Comparison of ENCODE assay signal across 13 cellular contexts in the genomic region with DNA sequence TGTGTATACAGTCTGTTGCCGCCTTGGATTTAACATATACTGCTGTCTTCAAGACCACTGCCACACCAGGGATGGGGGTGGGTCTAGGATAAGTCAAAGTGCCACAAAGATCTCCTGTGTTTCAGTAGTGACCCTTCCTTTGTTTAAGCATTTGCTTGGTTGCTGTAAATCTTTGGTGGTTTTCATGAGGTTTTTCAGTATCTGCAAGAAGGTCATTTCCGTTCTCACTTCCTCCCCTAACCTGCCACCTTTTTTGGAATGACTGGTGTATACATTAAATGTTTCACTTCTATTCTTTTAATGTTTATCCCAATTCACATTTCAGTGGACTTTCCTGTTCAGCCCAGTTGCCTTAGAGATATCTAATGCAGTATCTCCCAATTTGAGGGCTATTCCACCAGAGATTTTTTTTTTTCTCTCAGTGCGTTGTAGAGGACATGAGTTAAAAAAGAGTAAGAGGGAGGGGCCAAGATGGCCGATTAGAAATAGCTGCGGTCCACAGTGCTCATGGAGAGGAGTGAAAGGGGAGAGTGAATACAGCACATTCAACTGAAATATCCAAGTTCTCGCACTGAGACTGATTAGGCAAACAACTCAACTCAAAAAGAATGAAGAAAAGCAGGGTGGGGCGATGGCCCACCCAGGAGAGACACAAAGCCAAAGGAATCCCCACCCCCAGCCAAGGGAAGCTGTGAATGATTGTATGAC. TPM values are rescaled to one million over a fixed set of nuclear protein-coding genes. Genes with fewer than 3 reads are reported as not detected.
DNase-seq lines count a peak whose midpoint lies in the region; ATAC-seq and TF ChIP-seq lines count a peak whose summit lies in the region.
"Had no signal": no experiment of that assay in that cellular context is flagged by ENCODE, and none has a peak within 500 bp of the region (broad histone marks: within the 10 kb centered on the region; RNA-seq: fewer than 3 reads in every experiment).

No MANE protein-coding gene starts in this region.

- H3K9me3 ChIP-seq in upper lobe of right lung: no peaks in the 10 kb centered on the region

- peaks cover 42% of the 10 kb centered on the region for H3K36me3 ChIP-seq in upper lobe of right lung

- TF ChIP-seq CTCF in GM10248 (IDR thresholded peaks at IDR 0.05; ENCODE audit: control extremely low read depth, extremely low read depth, low read depth, missing control alignments) (no peak), omental fat pad (IDR thresholded peaks at IDR 0.05) (no peak), upper lobe of right lung (IDR thresholded peaks at IDR 0.05) (no peak)

- POLR2A ChIA-PET in GM10248 (lab: Yijun Ruan, JAX): no interaction called here

- H3K4me1 ChIP-seq in upper lobe of right lung: peaks cover 3% of the 10 kb centered on the region

- CTCF ChIA-PET in GM10248 (lab: Yijun Ruan, JAX): interaction anchor here (1.8 kb wide), 1 partner anchor 15 kb away, joined by 4 read pairs; no protein-coding TSS in a partner anchor

- H3K27me3 ChIP-seq in upper lobe of right lung: no peaks in the 10 kb centered on the region
- H3K27me3 ChIP-seq: BLaER1 treated with 17β-estradiol and CSF1 and Interleukin-3, amounts not matched to agents 10 nM and 100 nM had no signal

- no peak overlapping the region for H3K4me3 ChIP-seq in upper lobe of right lung
- H3K4me3 ChIP-seq: skin epidermis had no signal

- H3K27ac ChIP-seq in upper lobe of right lung: no peak overlapping the region
- H3K27ac ChIP-seq: BLaER1 treated with 17β-estradiol and CSF1 and Interleukin-3, amounts not matched to agents 10 nM and 100 nM; skin epidermis had no signal

- DNase-seq in GM10248 (ENCODE audit: extremely low spot score): peak; percentile 18
- DNase-seq in GM19238 (ENCODE audit: insufficient read length, low spot score): peak; percentile 7
- DNase-seq in MV-4-11 (lab: John Stamatoyannopoulos, UW): peak; percentile 15
- DNase-seq in omental fat pad (ENCODE audit: low spot score): no peak
- no peak for DNase-seq in upper lobe of right lung
- DNase-seq in nucleus accumbens (lab: John Stamatoyannopoulos, UW): no peak
- DNase-seq in ecto neural progenitor cell (ENCODE audit: low spot score): no peak
- DNase-seq: activated CD4-positive, alpha-beta T cell treated with anti-CD3 and anti-CD28 coated beads for 48 hours; H7; NCI-H1417 had no signal

- intact Hi-C loops in upper lobe of right lung (cut with DNase I): no loop called here

- ATAC-seq in HG02870 (IDR thresholded peaks at IDR 0.05; ENCODE audit: unreplicated experiment) (peak; percentile 79), omental fat pad (ENCODE audit: low FRiP score) (no peak), upper lobe of right lung (no peak)

RNA-seq across cellular contexts. Expression of a gene that starts 43.2 kb away (rescaled TPM):
- 10 to 100 TPM; 61.0 to 83.3 (median 72.8) TPM for total RNA-seq in omental fat pad
- total RNA-seq in upper lobe of right lung: 48.1 TPM

Comparison
In these comparisons a context has a peak if more than half of its experiments do, and no peak if none do; other contexts are left out.
1. DNase-seq: peak in GM10248 (single experiment), GM19238 (single experiment) and MV-4-11 (single experiment); none in omental fat pad (single experiment), upper lobe of right lung (single experiment), nucleus accumbens (0 of 56) and ecto neural progenitor cell (single experiment).